9 cellular contexts compared by ENCODE assay signal in genomic region chr2:28407131-28407975, GRCh38. TPM values are rescaled to one million over a fixed set of nuclear protein-coding genes. Genes with fewer than 3 reads are reported as not detected.
DNase-seq lines count a peak whose midpoint lies in the region; ATAC-seq, FAIRE-seq and TF ChIP-seq lines count a peak whose summit lies in the region.
"Had no signal": no experiment of that assay in that cellular context is flagged by ENCODE, and none has a peak within 500 bp of the region (broad histone marks: within the 10 kb centered on the region; RNA-seq: fewer than 3 reads in every experiment).

No MANE protein-coding gene starts in this region.

- TF ChIP-seq CTCF in astrocyte (IDR thresholded peaks at IDR 0.05; ENCODE audit: insufficient read depth, low read depth, low read length) (no peak), HepG2 (CRISPR knock-in tag; IDR thresholded peaks at IDR 0.05) (no peak)

- DNase-seq in T-helper 1 cell (no peak), astrocyte (ENCODE audit: low read depth) (no peak), HepG2 (ENCODE audit: low spot score) (no peak), GM12892 (ENCODE audit: insufficient read length) (no peak), pons (ENCODE audit: low spot score) (no peak)
- DNase-seq: NCI-H2171 treated with DMSO at 0.1 percent for 48 hours had no signal

- peaks cover 85% of the 10 kb centered on the region for H3K79me2 ChIP-seq in astrocyte (ENCODE audit: insufficient read depth, low read length)
- peaks cover 3% of the 10 kb centered on the region for H3K79me2 ChIP-seq in HepG2 (ENCODE audit: insufficient read depth, low read length)

- peaks cover 50% of the 10 kb centered on the region for H3K4me1 ChIP-seq in astrocyte (ENCODE audit: insufficient read depth, low read length)
- H3K4me1 ChIP-seq in HepG2 (ENCODE audit: insufficient read depth, low read length): peaks cover 44% of the 10 kb centered on the region
- peaks cover 7 to 77% (median 25%) of the 10 kb centered on the region in 5 donors for H3K4me1 ChIP-seq in subcutaneous abdominal adipose tissue (ENCODE audit: control insufficient read depth in 5 of 5, insufficient read depth in 5 of 5, low read length in 5 of 5)

- ATAC-seq in HepG2 (peak; percentile 67), HG03045 (IDR thresholded peaks at IDR 0.05; ENCODE audit: unreplicated experiment) (no peak)

- CTCF ChIA-PET in HepG2 (lab: Yijun Ruan, JAX; ENCODE audit: low intra/inter-chr PET ratio, low total read pairs): no interaction called here

- no TSS peak for BruUV-seq in HepG2 (replicated peaks; lab: Mats Ljungman, UMichigan)

- TF ChIP-seq EP300 in HepG2 (IDR thresholded peaks at IDR 0.05; ENCODE audit: low read depth in 2 of 2, low read length in 2 of 2): no peak
- TF ChIP-seq EP300 in HepG2 (CRISPR knock-in tag; IDR thresholded peaks at IDR 0.05; ENCODE audit: borderline replicate concordance): no peak

- no peak for FAIRE-seq in astrocyte (lab: Jason Lieb, UNC)
- peak; percentile 60 for FAIRE-seq in HepG2 (lab: Jason Lieb, UNC)
- no peak for FAIRE-seq in GM12892 (lab: Jason Lieb, UNC)

- H3K27ac Mint-ChIP-seq in T-helper 1 cell treated with Interleukin-12 subunit alpha and Interleukin-12 subunit beta and Interleukin-4 antibody, amounts not matched to agents 30 μg/mL and 1 μg/mL, for 36 hours: peak overlapping the region; percentile 57
- H3K27ac Mint-ChIP-seq in astrocyte (ENCODE audit: unreplicated experiment): peak overlapping the region; percentile 93

- H3K9ac ChIP-seq in astrocyte (ENCODE audit: low read length) (peak overlapping the region; percentile 35), HepG2 (ENCODE audit: insufficient read depth, low read depth, low read length) (no peak overlapping the region), subcutaneous abdominal adipose tissue (ENCODE audit: low read length in 5 of 5) (no peak overlapping the region)

- POLR2A ChIA-PET in HepG2 (lab: Yijun Ruan, JAX): interaction anchor here (0.9 to 2.4 kb wide), 7 partner anchors 10 to 744 kb away, joined by 3 to 11 read pairs (median 5); partner anchors contain the start of genes FOSL2, SLC4A1AP and SUPT7L

- H3K4me3 ChIP-seq in astrocyte (ENCODE audit: insufficient read depth, low read depth, low read length) (no peak overlapping the region), HepG2 (replicated peaks in 1 of 3; ENCODE audit: insufficient read depth in 1 of 3, low read depth in 2 of 3, low read length in 3 of 3) (no peak overlapping the region), subcutaneous abdominal adipose tissue (ENCODE audit: low read depth in 1 of 5, low read length in 5 of 5) (no peak overlapping the region)

- TF ChIP-seq POLR2A in HepG2 (IDR thresholded peaks at IDR 0.05; ENCODE audit: insufficient read depth in 1 of 2, low read depth in 2 of 2, low read length in 2 of 2): no peak
- TF ChIP-seq POLR2A in GM12892 (IDR thresholded peaks at IDR 0.05; ENCODE audit: low read depth, low read length): no peak

- H3K9me3 Mint-ChIP-seq in T-helper 1 cell treated with Interleukin-12 subunit alpha and Interleukin-12 subunit beta and Interleukin-4 antibody, amounts not matched to agents 30 μg/mL and 1 μg/mL, for 36 hours: no peaks in the 10 kb centered on the region
- no peaks in the 10 kb centered on the region for H3K9me3 Mint-ChIP-seq in astrocyte (ENCODE audit: unreplicated experiment)

- H2AFZ ChIP-seq in astrocyte (ENCODE audit: low read depth, low read length) (no peak overlapping the region), HepG2 (ENCODE audit: low read length) (no peak overlapping the region)

- WGBS in HepG2 (ENCODE audit: low lambda C conversion rate): 76% methylated on average over 7 of the region's 8 CpGs

- peaks cover 65% of the 10 kb centered on the region for H3K4me1 Mint-ChIP-seq in T-helper 1 cell treated with Interleukin-12 subunit alpha and Interleukin-12 subunit beta and Interleukin-4 antibody, amounts not matched to agents 30 μg/mL and 1 μg/mL, for 36 hours (ENCODE audit: low read depth)
- H3K4me1 Mint-ChIP-seq in astrocyte (ENCODE audit: low read depth, unreplicated experiment): peaks cover 67% of the 10 kb centered on the region

- peaks cover 57% of the 10 kb centered on the region for H3K36me3 ChIP-seq in astrocyte (ENCODE audit: insufficient read depth, low read length)
- H3K36me3 ChIP-seq in HepG2 (replicated peaks in 1 of 2; ENCODE audit: control insufficient read depth in 1 of 2, insufficient read depth in 2 of 2, low read length in 2 of 2): peaks cover 67 to 85% of the 10 kb centered on the region in 2 experiments
- peaks cover 0 to 100% (median 88%) of the 10 kb centered on the region in 5 donors for H3K36me3 ChIP-seq in subcutaneous abdominal adipose tissue (ENCODE audit: control insufficient read depth in 5 of 5, insufficient read depth in 5 of 5, low read length in 5 of 5)

- H3K9me3 ChIP-seq in astrocyte (ENCODE audit: insufficient read depth, low read depth, low read length) (no peaks in the 10 kb centered on the region), HepG2 (ENCODE audit: low read length) (no peaks in the 10 kb centered on the region), subcutaneous abdominal adipose tissue (ENCODE audit: control insufficient read depth in 5 of 5, low read length in 5 of 5) (no peaks in the 10 kb centered on the region)

- H4K20me1 ChIP-seq in astrocyte (ENCODE audit: insufficient read depth, low read length): peaks cover 81% of the 10 kb centered on the region
- H4K20me1 ChIP-seq in HepG2 (ENCODE audit: insufficient read depth, low read length): peaks cover 62% of the 10 kb centered on the region; the same call in 1 of the 2 replicates

- in situ Hi-C loops in HepG2 (cut with HindIII; ENCODE audit: extremely low pct_ligation_motif_present, low pct_unique_long_range_greater_than_20kb): loop anchor here (10.0 kb wide), 1 partner anchor 523 kb away; no protein-coding TSS in a partner anchor

- no peaks in the 10 kb centered on the region for H3K27me3 Mint-ChIP-seq in T-helper 1 cell treated with Interleukin-12 subunit alpha and Interleukin-12 subunit beta and Interleukin-4 antibody, amounts not matched to agents 30 μg/mL and 1 μg/mL, for 36 hours (ENCODE audit: low read depth)
- H3K27me3 Mint-ChIP-seq in astrocyte (ENCODE audit: low read depth, unreplicated experiment): no peaks in the 10 kb centered on the region

- TF ChIP-seq RAD21 in HepG2 (CRISPR knock-in tag; IDR thresholded peaks at IDR 0.05): no peak

- intact Hi-C loops in HepG2 (cut with micrococcal nuclease; ENCODE audit: unreplicated experiment): no loop called here

- H3K4me2 ChIP-seq in astrocyte (ENCODE audit: low read length) (peak overlapping the region; percentile 57), HepG2 (ENCODE audit: low read depth, low read length) (peak overlapping the region; percentile 9; the same call in 1 of the 2 replicates)

- peaks cover 47% of the 10 kb centered on the region for H3K36me3 Mint-ChIP-seq in T-helper 1 cell treated with Interleukin-12 subunit alpha and Interleukin-12 subunit beta and Interleukin-4 antibody, amounts not matched to agents 30 μg/mL and 1 μg/mL, for 36 hours (ENCODE audit: low read depth)
- H3K36me3 Mint-ChIP-seq in astrocyte (ENCODE audit: low read depth, unreplicated experiment): peaks cover 48% of the 10 kb centered on the region

- H3K27ac ChIP-seq in astrocyte (ENCODE audit: low read depth, low read length) (peak overlapping the region; percentile 96), HepG2 (ENCODE audit: extremely low read length, insufficient read depth, low read length) (peak overlapping the region; percentile 38), subcutaneous abdominal adipose tissue (ENCODE audit: low read depth, low read length) (peak overlapping the region; percentile 41)

- H3K27me3 ChIP-seq in astrocyte (ENCODE audit: insufficient read depth, low read length) (no peaks in the 10 kb centered on the region), HepG2 (ENCODE audit: control insufficient read depth in 1 of 2, insufficient read depth in 2 of 2, low read length in 2 of 2) (no peaks in the 10 kb centered on the region), subcutaneous abdominal adipose tissue (ENCODE audit: control insufficient read depth in 5 of 5, insufficient read depth in 4 of 5, low read length in 5 of 5) (no peaks in the 10 kb centered on the region)

- H3K4me3 Mint-ChIP-seq in T-helper 1 cell treated with Interleukin-12 subunit alpha and Interleukin-12 subunit beta and Interleukin-4 antibody, amounts not matched to agents 30 μg/mL and 1 μg/mL, for 36 hours: peak overlapping the region; percentile 28
- peak overlapping the region; percentile 69 for H3K4me3 Mint-ChIP-seq in astrocyte (ENCODE audit: unreplicated experiment)

TF ChIP-seq in HepG2, 621 proteins besides CTCF, POLR2A, EP300 and RAD21 (continues in another document):
- TF ChIP-seq, protein P1, sequence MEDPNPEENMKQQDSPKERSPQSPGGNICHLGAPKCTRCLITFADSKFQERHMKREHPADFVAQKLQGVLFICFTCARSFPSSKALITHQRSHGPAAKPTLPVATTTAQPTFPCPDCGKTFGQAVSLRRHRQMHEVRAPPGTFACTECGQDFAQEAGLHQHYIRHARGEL (CRISPR knock-in tag; IDR thresholded peaks at IDR 0.05): no peak
- TF ChIP-seq DNMT3B (CRISPR knock-in tag; conservative IDR thresholded peaks at IDR 0.05): no peak

RNA-seq across cellular contexts. Expression of gene FOSL2, which starts 14.7 kb away (rescaled TPM):
- total RNA-seq in astrocyte (156 and 158 TPM in 2 replicates), HepG2 (2016; rRNA removed; fragmentation: Illumina TruSeq; extraction: Trizol) (2.3 and 3.4 TPM in 2 replicates)
- total RNA-seq in HepG2 (2016; cell fraction: cytosol; rRNA removed; fragmentation: Illumina TruSeq; extraction: Trizol; ENCODE audit: low read depth): 0.53 and 0.61 TPM in 2 replicates
- total RNA-seq in HepG2 (2016; cell fraction: insoluble cytoplasmic fraction; rRNA removed; fragmentation: Illumina TruSeq; extraction: Trizol): 2.2 and 4.1 TPM in 2 replicates
- total RNA-seq in HepG2 (2016; cell fraction: membrane; rRNA removed; fragmentation: Illumina TruSeq; extraction: Trizol): 1.3 and 1.4 TPM in 2 replicates
- 3.7 and 5.1 TPM in 2 replicates for total RNA-seq in HepG2 (2016; cell fraction: nucleus; rRNA removed; fragmentation: Illumina TruSeq; extraction: Trizol)
- polyA plus RNA-seq in HepG2 (2011; rRNA removed): 18.1 and 20.1 TPM in 2 replicates
- 10.9 and 11.2 TPM in 2 replicates for polyA plus RNA-seq in HepG2 (2011; cell fraction: cytosol; rRNA removed)
- 37.0 and 47.3 TPM in 2 replicates for polyA plus RNA-seq in HepG2 (2011; cell fraction: nucleus; rRNA removed)
- 25.1 and 31.2 TPM in 2 replicates for polyA plus RNA-seq in HepG2 (2012)
- polyA plus RNA-seq in HepG2 (2016; cell fraction: cytosol; fragmentation: Illumina TruSeq; extraction: Trizol; ENCODE audit: low read depth): 0.21 and 0.26 TPM in 2 replicates
- polyA plus RNA-seq in HepG2 (2016; cell fraction: insoluble cytoplasmic fraction; fragmentation: Illumina TruSeq; extraction: Trizol; ENCODE audit: low read depth): 2.0 and 2.4 TPM in 2 replicates
- polyA plus RNA-seq in HepG2 (2016; cell fraction: membrane; fragmentation: Illumina TruSeq; extraction: Trizol; ENCODE audit: low read depth): 0.46 and 0.51 TPM in 2 replicates
- polyA plus RNA-seq in HepG2 (2016; cell fraction: nucleus; fragmentation: Illumina TruSeq; extraction: Trizol; ENCODE audit: insufficient read depth, low read depth): 3.9 and 4.9 TPM in 2 replicates
- 62.9 and 84.8 TPM in 2 replicates for polyA minus RNA-seq in HepG2 (2011; rRNA and poly(A)+ RNA removed; ENCODE audit: low replicate concordance)
- 27.1 and 28.7 TPM in 2 replicates for polyA minus RNA-seq in HepG2 (2011; cell fraction: cytosol; rRNA and poly(A)+ RNA removed)
- 47.9 and 53.6 TPM in 2 replicates for polyA minus RNA-seq in HepG2 (2011; cell fraction: nucleus; rRNA and poly(A)+ RNA removed)
- polyA plus RNA-seq in GM12892 (2012; ENCODE audit: missing spikeins): 0.68 TPM

Comparison
In these comparisons a context has a peak if more than half of its experiments do, and no peak if none do; other contexts are left out.
1. H3K27ac ChIP-seq: peak in every context shown above with its lines; median percentile 96 in astrocyte; 41 in subcutaneous abdominal adipose tissue; 38 in HepG2.
2. RNA of gene FOSL2, which starts 14.7 kb away (total RNA-seq): 156 to 158 TPM in astrocyte; 0.53 to 5.1 TPM in HepG2; every median in the first group is over 10 times any median in the second.